16 cellular contexts compared by ENCODE assay signal in the genomic region with DNA sequence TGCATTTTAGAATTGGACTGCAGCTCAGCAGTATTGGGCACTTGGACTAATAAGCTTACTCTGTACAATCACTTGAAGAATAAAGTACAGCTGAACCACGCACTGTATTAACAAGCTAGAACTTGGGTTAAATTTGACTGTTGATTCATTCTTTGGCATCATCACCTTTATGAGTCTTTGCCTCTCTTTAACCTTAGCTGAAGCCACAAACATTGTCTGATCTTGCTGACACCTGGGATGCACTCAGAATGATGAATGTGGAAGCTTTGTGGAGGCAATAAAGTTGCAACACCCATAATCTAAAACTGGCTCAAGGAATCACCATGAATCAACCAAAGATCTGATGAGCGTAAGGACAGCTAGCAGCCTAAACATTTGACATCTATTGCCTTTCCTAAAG.
"Had no signal": no experiment of that assay in that cellular context is flagged by ENCODE, and none has a peak within 500 bp of the region (broad histone marks: within the 10 kb centered on the region; RNA-seq: fewer than 3 reads in every experiment).

No MANE protein-coding gene starts in this region.

- H3K4me2 ChIP-seq: hepatocyte had no signal

- H2AFZ ChIP-seq: hepatocyte had no signal

- H3K9me3 ChIP-seq: gastroesophageal sphincter, pancreas, thyroid gland, uterus had no signal

- H3K4me3 Mint-ChIP-seq: activated naive CD8-positive, alpha-beta T cell; activated T-cell treated with anti-CD3 and anti-CD28 coated beads, Interleukin-2, amount 50 U/mL, for 4 hours had no signal

- H3K27ac Mint-ChIP-seq: activated naive CD8-positive, alpha-beta T cell had no signal

- H3K4me3 ChIP-seq: cardiac muscle cell, gastroesophageal sphincter, hepatocyte, pancreas, skin epidermis, thyroid gland, uterus had no signal

- DNase-seq: activated CD4-positive, alpha-beta T cell treated with anti-CD3 and anti-CD28 coated beads for 1 hour; activated CD4-positive, alpha-beta T cell treated with anti-CD3 and anti-CD28 coated beads, Interleukin-2, amount 50 U/mL, for 48 hours; activated effector memory CD4-positive, alpha-beta T cell treated with anti-CD3 and anti-CD28 coated beads, Interleukin-2, amount 50 U/mL, for 16 hours; activated T-cell treated with anti-CD3 and anti-CD28 coated beads, Interleukin-2, amount 50 U/mL, for 4 hours; anterior cingulate cortex; pancreas; retina; stimulated activated CD4-positive, alpha-beta T cell treated with anti-CD3 and anti-CD28 coated beads, Interleukin-4, amount 100 ng/mL, for 4 hours; T-helper 9 cell; thyroid gland; uterus had no signal

- H3K36me3 ChIP-seq: cardiac muscle cell, gastroesophageal sphincter, pancreas, thyroid gland, uterus had no signal

- H3K27me3 ChIP-seq: cardiac muscle cell, gastroesophageal sphincter, pancreas, thyroid gland, uterus had no signal

- H3K79me2 ChIP-seq: hepatocyte had no signal

- H3K4me1 ChIP-seq: gastroesophageal sphincter, pancreas, thyroid gland, uterus had no signal

- H3K27me3 Mint-ChIP-seq: activated naive CD8-positive, alpha-beta T cell had no signal

- H3K36me3 Mint-ChIP-seq: activated naive CD8-positive, alpha-beta T cell had no signal

- H3K27ac ChIP-seq: cardiac muscle cell, gastroesophageal sphincter, hepatocyte, pancreas, skin epidermis, thyroid gland, uterus had no signal
